In the genomic region with DNA sequence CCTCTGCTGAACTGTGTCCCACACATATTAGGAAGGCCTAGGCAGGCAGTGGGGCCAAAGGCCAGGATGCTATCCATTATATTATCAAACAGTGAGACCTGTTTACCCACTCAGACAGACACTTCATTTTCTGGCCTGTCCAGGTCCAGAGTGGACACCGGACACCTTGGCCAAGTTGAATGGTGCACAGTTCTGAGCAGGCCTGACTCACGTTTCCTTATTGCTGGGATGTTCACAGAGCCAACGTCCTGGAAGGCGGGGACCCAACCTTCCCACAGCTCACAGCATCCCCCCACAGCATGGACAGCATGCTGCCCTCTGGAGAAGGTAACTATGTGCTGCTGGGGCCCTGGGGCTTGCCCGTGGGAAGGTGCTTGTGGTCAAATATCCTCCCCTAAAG, we compare ENCODE assay signal across 23 cellular contexts.
"Had no signal": no experiment of that assay in that cellular context is flagged by ENCODE, and none has a peak within 500 bp of the region (broad histone marks: within the 10 kb centered on the region; RNA-seq: fewer than 3 reads in every experiment).

No MANE protein-coding gene starts in this region.

- H3K9me3 Mint-ChIP-seq: activated B cell treated with CpG ODN at 0.5 μM for 24 hours; activated CD4-positive, alpha-beta memory T cell treated with anti-CD3 and anti-CD28 coated beads for 36 hours; activated CD4-positive, alpha-beta T cell treated with anti-CD3 and anti-CD28 coated beads, Interleukin-2, amount 10 ng/mL, durations not matched to agents 24 days and 14 days; activated naive CD8-positive, alpha-beta T cell treated with anti-CD3 and anti-CD28 coated beads, Interleukin-2, amount 50 U/mL, for 24 hours; T-cell had no signal

- H3K27ac Mint-ChIP-seq: activated B cell treated with CpG ODN at 0.5 μM for 24 hours; activated CD4-positive, alpha-beta memory T cell treated with anti-CD3 and anti-CD28 coated beads for 36 hours; activated naive CD8-positive, alpha-beta T cell treated with anti-CD3 and anti-CD28 coated beads, Interleukin-2, amount 50 U/mL, for 24 hours; T-cell had no signal

- H3K4me1 ChIP-seq: body of pancreas had no signal

- DNase-seq: activated B cell treated with CpG ODN at 0.5 μM for 24 hours; activated CD4-positive, alpha-beta memory T cell treated with anti-CD3 and anti-CD28 coated beads for 36 hours; activated CD4-positive, alpha-beta T cell treated with anti-CD3 and anti-CD28 coated beads for 1 hour; activated CD4-positive, alpha-beta T cell treated with anti-CD3 and anti-CD28 coated beads, Interleukin-2, amount 10 ng/mL, durations not matched to agents 24 days and 14 days; activated CD8-positive, alpha-beta memory T cell treated with anti-CD3 and anti-CD28 coated beads for 24 hours; activated naive CD4-positive, alpha-beta T cell treated with anti-CD3 and anti-CD28 coated beads, Interleukin-2, amount 50 U/mL, for 16 hours; activated naive CD8-positive, alpha-beta T cell treated with anti-CD3 and anti-CD28 coated beads, Interleukin-2, amount 50 U/mL, for 24 hours; activated T-cell treated with anti-CD3 and anti-CD28 coated beads, Interleukin-2, amount 50 U/mL, for 48 hours; amniotic stem cell; body of pancreas; central memory CD4-positive, alpha-beta T cell; Kasumi-1; NCI-H1436 treated with DMSO at 0.1 percent for 48 hours; NCI-H2081; NCI-H2227 treated with DMSO at 0.1 percent for 48 hours; NCI-H446 treated with DMSO at 0.1 percent for 48 hours; NCI-H524 treated with DMSO at 0.1 percent for 48 hours; NCI-H748 treated with DMSO at 0.1 percent for 48 hours; T-cell; T-helper 2 cell; T1000 had no signal

- H3K27me3 Mint-ChIP-seq: activated B cell treated with CpG ODN at 0.5 μM for 24 hours; activated CD4-positive, alpha-beta memory T cell treated with anti-CD3 and anti-CD28 coated beads for 36 hours; activated CD4-positive, alpha-beta T cell treated with anti-CD3 and anti-CD28 coated beads, Interleukin-2, amount 10 ng/mL, durations not matched to agents 24 days and 14 days; activated naive CD8-positive, alpha-beta T cell treated with anti-CD3 and anti-CD28 coated beads, Interleukin-2, amount 50 U/mL, for 24 hours; T-cell had no signal

- H3K27ac ChIP-seq: ascending aorta, body of pancreas, SK-N-MC had no signal

- H3K27me3 ChIP-seq: ascending aorta, body of pancreas had no signal

- ATAC-seq: activated naive CD8-positive, alpha-beta T cell treated with anti-CD3 and anti-CD28 coated beads, Interleukin-2, amount 50 U/mL, for 24 hours; body of pancreas had no signal

- H3K4me1 Mint-ChIP-seq: activated B cell treated with CpG ODN at 0.5 μM for 24 hours; activated CD4-positive, alpha-beta T cell treated with anti-CD3 and anti-CD28 coated beads, Interleukin-2, amount 10 ng/mL, durations not matched to agents 24 days and 14 days; activated naive CD8-positive, alpha-beta T cell treated with anti-CD3 and anti-CD28 coated beads, Interleukin-2, amount 50 U/mL, for 24 hours; T-cell had no signal

- H3K4me3 Mint-ChIP-seq: activated B cell treated with CpG ODN at 0.5 μM for 24 hours; activated CD4-positive, alpha-beta memory T cell treated with anti-CD3 and anti-CD28 coated beads for 36 hours; activated CD4-positive, alpha-beta T cell treated with anti-CD3 and anti-CD28 coated beads, Interleukin-2, amount 10 ng/mL, durations not matched to agents 24 days and 14 days; activated naive CD8-positive, alpha-beta T cell treated with anti-CD3 and anti-CD28 coated beads, Interleukin-2, amount 50 U/mL, for 24 hours; T-cell had no signal

- H3K4me3 ChIP-seq: ascending aorta, body of pancreas, SK-N-MC had no signal

- H3K9me3 ChIP-seq: ascending aorta, body of pancreas had no signal
